ENCODE assay signal across 26 cellular contexts in genomic region chr11:131043251-131043650, GRCh38.
"Had no signal": no experiment of that assay in that cellular context is flagged by ENCODE, and none has a peak within 500 bp of the region (broad histone marks: within the 10 kb centered on the region; RNA-seq: fewer than 3 reads in every experiment).

No MANE protein-coding gene starts in this region.

- H3K9me3 ChIP-seq: stomach, suprapubic skin, testis, thoracic aorta, thyroid gland, tibial artery, tibial nerve, transverse colon, upper lobe of left lung, upper lobe of right lung, uterus, vagina had no signal

- H3K9me3 Mint-ChIP-seq: stimulated activated memory B cell treated with anti-CD40 and anti-IgM and Interleukin-4, amounts not matched to agents 10 μg/mL and 1 μg/mL and 100 μg/mL, for 72 hours had no signal

- H3K4me3 Mint-ChIP-seq: stimulated activated memory B cell treated with anti-CD40 and anti-IgM and Interleukin-4, amounts not matched to agents 10 μg/mL and 1 μg/mL and 100 μg/mL, for 72 hours; stimulated activated naive CD8-positive, alpha-beta T cell treated with anti-CD3 and anti-CD28 coated beads, Interleukin-15, amount 100 ng/mL, for 72 hours; stimulated activated naive CD8-positive, alpha-beta T cell treated with anti-CD3 and anti-CD28 coated beads, Interleukin-15, Interleukin-2, amounts not matched to agents 100 ng/mL and 50 ng/mL, for 24 hours; type B pancreatic cell had no signal

- H3K27ac Mint-ChIP-seq: stimulated activated memory B cell treated with anti-CD40 and anti-IgM and Interleukin-4, amounts not matched to agents 10 μg/mL and 1 μg/mL and 100 μg/mL, for 72 hours; stimulated activated naive CD8-positive, alpha-beta T cell treated with anti-CD3 and anti-CD28 coated beads, Interleukin-15, Interleukin-2, amounts not matched to agents 100 ng/mL and 50 ng/mL, for 24 hours; type B pancreatic cell had no signal

- H3K36me3 ChIP-seq: stomach, suprapubic skin, thoracic aorta, thyroid gland, tibial artery, tibial nerve, transverse colon, upper lobe of left lung, upper lobe of right lung, uterus, vagina had no signal

- H3K4me3 ChIP-seq: stomach, suprapubic skin, testis, thoracic aorta, thyroid gland, tibial artery, tibial nerve, transverse colon, upper lobe of left lung, upper lobe of right lung, uterus, vagina had no signal

- H3K4me1 Mint-ChIP-seq: stimulated activated memory B cell treated with anti-CD40 and anti-IgM and Interleukin-4, amounts not matched to agents 10 μg/mL and 1 μg/mL and 100 μg/mL, for 72 hours; stimulated activated naive CD8-positive, alpha-beta T cell treated with anti-CD3 and anti-CD28 coated beads, Interleukin-15, amount 100 ng/mL, for 72 hours had no signal

- H3K27me3 ChIP-seq: testis, thyroid gland, tibial nerve, transverse colon, upper lobe of left lung, uterus, vagina had no signal

- DNase-seq: stimulated activated CD4-positive, alpha-beta T cell treated with anti-CD3 and anti-CD28 coated beads, Interleukin-2, amount 100 ng/mL, for 24 hours; stimulated activated CD4-positive, alpha-beta T cell treated with anti-CD3 and anti-CD28 coated beads, Interleukin-2, amount 100 ng/mL, for 48 hours; stimulated activated CD4-positive, alpha-beta T cell treated with anti-CD3 and anti-CD28 coated beads, Interleukin-4, amount 100 ng/mL, for 1 hour; stimulated activated CD4-positive, alpha-beta T cell treated with anti-CD3 and anti-CD28 coated beads, Interleukin-4, amount 100 ng/mL, for 24 hours; stimulated activated CD4-positive, alpha-beta T cell treated with anti-CD3 and anti-CD28 coated beads, Interleukin-4, amount 100 ng/mL, for 4 hours; stimulated activated CD8-positive, alpha-beta memory T cell treated with anti-CD3 and anti-CD28 coated beads, Interleukin-4, amount 100 ng/mL, for 48 hours; stimulated activated naive CD4-positive, alpha-beta T cell; stimulated activated naive CD4-positive, alpha-beta T cell treated with Interleukin-2 at 50 U/mL for 16 hours; stimulated activated naive CD8-positive, alpha-beta T cell treated with anti-CD3 and anti-CD28 coated beads, Interleukin-15, amount 100 ng/mL, for 72 hours; stimulated activated naive CD8-positive, alpha-beta T cell treated with anti-CD3 and anti-CD28 coated beads, Interleukin-15, Interleukin-2, amounts not matched to agents 100 U/mL and 50 U/mL, for 24 hours; stomach; substantia nigra; testis; thyroid gland; tibial artery; transverse colon; upper lobe of left lung; upper lobe of right lung; uterus had no signal

- H3K4me1 ChIP-seq: stomach, testis, thyroid gland, tibial artery, tibial nerve, transverse colon, upper lobe of left lung, upper lobe of right lung, uterus, vagina had no signal

- ATAC-seq: stimulated activated memory B cell treated with anti-CD40 and anti-IgM and Interleukin-4, amounts not matched to agents 10 μg/mL and 1 μg/mL and 100 μg/mL, for 72 hours; stimulated activated naive CD8-positive, alpha-beta T cell treated with anti-CD3 and anti-CD28 coated beads, Interleukin-15, amount 100 ng/mL, for 72 hours; stimulated activated naive CD8-positive, alpha-beta T cell treated with anti-CD3 and anti-CD28 coated beads, Interleukin-15, Interleukin-2, amounts not matched to agents 100 U/mL and 50 U/mL, for 24 hours; upper lobe of right lung had no signal

- H3K27ac ChIP-seq: stomach, suprapubic skin, testis, thoracic aorta, thyroid gland, tibial artery, tibial nerve, transverse colon, upper lobe of left lung, upper lobe of right lung, uterus, vagina had no signal

- H3K36me3 Mint-ChIP-seq: stimulated activated memory B cell treated with anti-CD40 and anti-IgM and Interleukin-4, amounts not matched to agents 10 μg/mL and 1 μg/mL and 100 μg/mL, for 72 hours; type B pancreatic cell had no signal
